ENCODE assay signal across 23 cellular contexts in the genomic region with DNA sequence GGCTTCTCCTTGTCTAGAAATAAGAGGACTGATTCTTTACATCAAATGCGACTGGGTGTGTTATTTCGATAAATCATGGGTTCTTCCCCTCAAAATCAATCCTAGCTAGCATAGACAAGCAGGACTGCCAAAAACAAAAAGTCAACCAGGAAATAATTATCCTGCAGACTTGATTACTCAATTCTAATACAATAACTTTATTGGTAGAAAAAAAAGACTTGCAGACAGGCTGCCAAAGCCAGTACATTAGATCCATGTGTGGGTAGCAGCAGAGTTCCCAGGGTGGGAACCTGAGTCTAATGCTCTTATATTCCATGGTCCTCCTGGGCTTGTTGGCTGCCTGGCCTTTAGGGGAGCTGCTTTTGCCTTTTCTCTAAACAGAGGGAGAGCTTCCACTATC. TPM values are rescaled to one million over a fixed set of nuclear protein-coding genes. Genes with fewer than 3 reads are reported as not detected.
DNase-seq lines count a peak whose midpoint lies in the region; ATAC-seq and TF ChIP-seq lines count a peak whose summit lies in the region.
"Had no signal": no experiment of that assay in that cellular context is flagged by ENCODE, and none has a peak within 500 bp of the region (broad histone marks: within the 10 kb centered on the region; RNA-seq: fewer than 3 reads in every experiment).

No MANE protein-coding gene starts in this region.

- no peak for ATAC-seq in Panc1
- ATAC-seq in naive thymus-derived CD8-positive, alpha-beta T cell, result no peak
- ATAC-seq in activated CD8-positive, alpha-beta T cell treated with anti-CD3 and anti-CD28 coated beads for 36 hours, result no peak
- ATAC-seq: A549; CD8-positive, alpha-beta T cell; HCT116; HepG2 had no signal

- 76 to 81% methylated on average over 2 of the region's 2 CpGs for WGBS in thyroid gland, 2 donors

- in situ Hi-C loops in Panc1 (cut with HindIII; ENCODE audit: low pct_unique_long_range_greater_than_20kb, low sequenced_read_pairs), result no loop called here

- no peak for TF ChIP-seq POLR2A in thyroid gland (IDR thresholded peaks at IDR 0.05)

- POLR2A ChIA-PET in Panc1 (lab: Charles Lee), result no interaction called here
- POLR2A ChIA-PET in naive thymus-derived CD8-positive, alpha-beta T cell (lab: Charles Lee), result no interaction called here
- POLR2A ChIA-PET in activated CD8-positive, alpha-beta T cell treated with anti-CD3 and anti-CD28 coated beads for 36 hours (lab: Charles Lee), result no interaction called here

- peak overlapping the region; percentile 19; the same call in 1 of the 2 replicates for H3K27ac ChIP-seq in Panc1 (ENCODE audit: low read length)
- peak overlapping the region; percentile 97 to 98 (median 98) for H3K27ac ChIP-seq in thyroid gland
- H3K27ac ChIP-seq: A549; BLaER1 treated with 17β-estradiol and CSF1 and Interleukin-3, amounts not matched to agents 10 nM and 100 nM had no signal

- peak; percentile 16 for DNase-seq in AG09319 (ENCODE audit: extremely low read depth, low read depth)
- no peak for DNase-seq in Panc1 (ENCODE audit: low read depth, low spot score)
- no peak for DNase-seq in nephron progenitor cell
- no peak for DNase-seq in thyroid gland
- DNase-seq in naive thymus-derived CD8-positive, alpha-beta T cell, result no peak
- DNase-seq in activated naive CD4-positive, alpha-beta T cell treated with anti-CD3 and anti-CD28 coated beads, Interleukin-2, amount 50 U/mL, for 16 hours, result no peak
- DNase-seq in activated CD8-positive, alpha-beta T cell treated with anti-CD3 and anti-CD28 coated beads for 36 hours, result no peak
- DNase-seq: Calu3; CD8-positive, alpha-beta T cell; GF-D8; GOT3; KBM-7; MV-4-11; NCI-H1694 treated with DMSO at 0.1 percent for 48 hours; NCI-H2107; NCI-H2227 treated with DMSO at 0.1 percent for 48 hours; NCI-H510A treated with DMSO at 0.1 percent for 48 hours; NCI-H774; Right ventricle myocardium superior had no signal

- no peaks in the 10 kb centered on the region for H3K36me3 Mint-ChIP-seq in nephron progenitor cell (ENCODE audit: low read depth)
- no peaks in the 10 kb centered on the region for H3K36me3 Mint-ChIP-seq in naive thymus-derived CD8-positive, alpha-beta T cell
- no peaks in the 10 kb centered on the region for H3K36me3 Mint-ChIP-seq in activated CD8-positive, alpha-beta T cell treated with anti-CD3 and anti-CD28 coated beads for 36 hours (ENCODE audit: low read depth)
- H3K36me3 Mint-ChIP-seq: CD8-positive, alpha-beta T cell had no signal

- intact Hi-C loops in Panc1 (cut with micrococcal nuclease; ENCODE audit: unreplicated experiment), result no loop called here
- intact Hi-C loops in thyroid gland (cut with DNase I), result no loop called here
- intact Hi-C loops in activated CD8-positive, alpha-beta T cell treated with anti-CD3 and anti-CD28 coated beads for 36 hours (cut with micrococcal nuclease), result no loop called here

- CTCF ChIA-PET in Panc1 (lab: Charles Lee), result interaction anchor here (0.7 to 0.9 kb wide), 2 partner anchors 90 to 135 kb away, joined by 3 to 4 read pairs; no protein-coding TSS in a partner anchor
- CTCF ChIA-PET in activated CD8-positive, alpha-beta T cell treated with anti-CD3 and anti-CD28 coated beads for 36 hours (lab: Charles Lee), result interaction anchor here (2.7 kb wide), 1 partner anchor 93 kb away, joined by 22 read pairs; no protein-coding TSS in a partner anchor

- H3K4me1 ChIP-seq in Panc1 (ENCODE audit: control insufficient read depth, insufficient read depth, low read length) (peaks cover 100% of the 10 kb centered on the region), thyroid gland (peaks cover 90 to 98% of the 10 kb centered on the region in 2 donors)

- H3K36me3 ChIP-seq in Panc1 (ENCODE audit: control insufficient read depth, insufficient read depth, low read length) (no peaks in the 10 kb centered on the region), thyroid gland (no peaks in the 10 kb centered on the region)
- H3K36me3 ChIP-seq: BLaER1 treated with 17β-estradiol and CSF1 and Interleukin-3, amounts not matched to agents 10 nM and 100 nM had no signal

- H3K9me3 ChIP-seq in Panc1 (ENCODE audit: control insufficient read depth, insufficient read depth, low read depth, low read length), result no peaks in the 10 kb centered on the region
- no peaks in the 10 kb centered on the region for H3K9me3 ChIP-seq in thyroid gland
- H3K9me3 ChIP-seq: A549; BLaER1 treated with 17β-estradiol and CSF1 and Interleukin-3, amounts not matched to agents 10 nM and 100 nM had no signal

- H3K4me1 Mint-ChIP-seq in nephron progenitor cell, result peaks cover 97% of the 10 kb centered on the region
- peaks cover 0 to 6% (median 4%) of the 10 kb centered on the region in 4 donors for H3K4me1 Mint-ChIP-seq in naive thymus-derived CD8-positive, alpha-beta T cell
- peaks cover 17% of the 10 kb centered on the region for H3K4me1 Mint-ChIP-seq in activated CD8-positive, alpha-beta T cell treated with anti-CD3 and anti-CD28 coated beads for 36 hours (ENCODE audit: low read depth)

- no peak for TF ChIP-seq CTCF in AG09319 (IDR thresholded peaks at IDR 0.05; ENCODE audit: low read depth, low read length)
- 0 out of 2 replicates have a peak, but pooled peaks have one; percentile 6 for TF ChIP-seq CTCF in Panc1 (IDR thresholded peaks at IDR 0.05)
- TF ChIP-seq CTCF in nephron progenitor cell (IDR thresholded peaks at IDR 0.05), result no peak
- TF ChIP-seq CTCF in thyroid gland (IDR thresholded peaks at IDR 0.05), result no peak
- no peak for TF ChIP-seq CTCF in activated CD8-positive, alpha-beta T cell treated with anti-CD3 and anti-CD28 coated beads for 36 hours (IDR thresholded peaks at IDR 0.05)

- H3K4me3 ChIP-seq in Panc1 (ENCODE audit: low read depth in 2 of 2, low read length in 2 of 2), result no peak overlapping the region
- H3K4me3 ChIP-seq in thyroid gland (replicated peaks in 1 of 3), result no peak overlapping the region
- H3K4me3 ChIP-seq: A549; BLaER1 treated with 17β-estradiol and CSF1 and Interleukin-3, amounts not matched to agents 10 nM and 100 nM had no signal

- peak overlapping the region; percentile 89 for H3K27ac Mint-ChIP-seq in nephron progenitor cell
- H3K27ac Mint-ChIP-seq in naive thymus-derived CD8-positive, alpha-beta T cell, result peak overlapping the region in 1 of 10 donors; percentile 40
- H3K27ac Mint-ChIP-seq in activated CD8-positive, alpha-beta T cell treated with anti-CD3 and anti-CD28 coated beads for 36 hours, result no peak overlapping the region
- H3K27ac Mint-ChIP-seq: CD8-positive, alpha-beta T cell had no signal

- no peaks in the 10 kb centered on the region for H3K9me3 Mint-ChIP-seq in nephron progenitor cell
- H3K9me3 Mint-ChIP-seq in naive thymus-derived CD8-positive, alpha-beta T cell, result no peaks in the 10 kb centered on the region
- no peaks in the 10 kb centered on the region for H3K9me3 Mint-ChIP-seq in activated CD8-positive, alpha-beta T cell treated with anti-CD3 and anti-CD28 coated beads for 36 hours
- H3K9me3 Mint-ChIP-seq: CD8-positive, alpha-beta T cell had no signal

- H3K27me3 Mint-ChIP-seq in nephron progenitor cell (ENCODE audit: low read depth, poor library complexity), result peaks cover 3% of the 10 kb centered on the region
- H3K27me3 Mint-ChIP-seq in naive thymus-derived CD8-positive, alpha-beta T cell, result peaks cover 21 to 58% (median 39%) of the 10 kb centered on the region in 5 donors
- H3K27me3 Mint-ChIP-seq in activated CD8-positive, alpha-beta T cell treated with anti-CD3 and anti-CD28 coated beads for 36 hours, result peaks cover 46% of the 10 kb centered on the region

- H3K27me3 ChIP-seq in Panc1 (ENCODE audit: control insufficient read depth, insufficient read depth, low read length), result no peaks in the 10 kb centered on the region
- no peaks in the 10 kb centered on the region for H3K27me3 ChIP-seq in thyroid gland

- no peak overlapping the region for H3K4me3 Mint-ChIP-seq in nephron progenitor cell
- no peak overlapping the region for H3K4me3 Mint-ChIP-seq in naive thymus-derived CD8-positive, alpha-beta T cell
- no peak overlapping the region for H3K4me3 Mint-ChIP-seq in activated CD8-positive, alpha-beta T cell treated with anti-CD3 and anti-CD28 coated beads for 36 hours
- H3K4me3 Mint-ChIP-seq: CD8-positive, alpha-beta T cell had no signal

- BruUV-seq in Panc1 (replicated peaks; lab: Mats Ljungman, UMichigan), result no TSS peak

RNA-seq across cellular contexts. Expression of a gene that starts 7.8 kb away (rescaled TPM):
- total RNA-seq in Panc1 (2021; ENCODE audit: unreplicated experiment), result 170 TPM
- polyA plus RNA-seq in Panc1 (2012; ENCODE audit: insufficient read length), result 113 TPM
- total RNA-seq in thyroid gland, result 100 to 1,000 TPM; 135 to 356 (median 299) TPM
- total RNA-seq in naive thymus-derived CD8-positive, alpha-beta T cell, result 1 to 10 TPM; 1.3 to 1.8 TPM
- 1 to 10 TPM; 1.6 to 2.3 (median 2.2) TPM for polyA plus RNA-seq in naive thymus-derived CD8-positive, alpha-beta T cell
- total RNA-seq in activated CD8-positive, alpha-beta T cell treated with anti-CD3 and anti-CD28 coated beads for 36 hours, result 1 to 10 TPM; 4.9 to 6.3 TPM
- total RNA-seq: HepG2 had no signal
- polyA plus RNA-seq: HepG2 had no signal

Comparison
In these comparisons a context has a peak if more than half of its experiments do, and no peak if none do; other contexts are left out.
1. RNA of a gene that starts 7.8 kb away (total RNA-seq): 135 to 356 TPM in thyroid gland and 170 TPM in Panc1 (single experiment); 4.9 to 6.3 TPM in activated CD8-positive, alpha-beta T cell treated with anti-CD3 and anti-CD28 coated beads for 36 hours and 1.3 to 1.8 TPM in naive thymus-derived CD8-positive, alpha-beta T cell; every median in the first group is over 10 times any median in the second.